In the genomic region with DNA sequence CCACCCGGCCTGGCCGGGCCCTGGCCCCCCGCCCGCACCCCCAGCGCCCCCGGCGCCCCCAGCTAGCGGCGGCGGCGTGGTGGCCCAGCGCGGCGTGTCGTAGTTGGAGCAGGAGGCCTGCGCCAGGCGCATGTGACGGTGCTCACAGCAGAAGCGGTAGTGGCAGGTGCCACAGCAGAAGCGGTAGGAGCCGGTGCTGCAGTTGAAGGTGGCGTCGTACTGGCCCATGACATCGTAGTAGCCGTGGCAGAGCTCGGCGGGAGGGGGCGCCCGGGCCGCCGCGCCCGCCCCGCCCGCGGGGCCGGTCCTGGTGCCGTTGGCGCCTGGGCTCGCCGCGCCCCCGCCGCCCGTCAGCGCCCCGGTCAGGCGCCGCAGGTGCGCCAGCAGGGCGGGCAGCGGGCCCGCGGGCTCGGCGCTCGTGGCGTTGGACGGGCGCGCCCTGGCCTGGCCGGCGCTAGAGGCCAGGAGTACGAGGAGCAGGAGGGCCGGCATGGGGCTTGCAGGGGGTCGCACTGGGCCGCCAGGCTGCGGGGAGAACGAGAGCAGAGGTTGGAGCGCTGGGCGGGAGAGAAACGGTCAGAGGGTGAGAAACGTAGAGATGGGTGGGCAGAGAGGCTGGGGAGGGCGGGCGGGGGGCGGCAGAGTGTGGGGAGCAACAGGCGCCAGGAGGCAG, we compare ENCODE assay signal across 1 cellular context.
TF ChIP-seq lines count a peak whose summit lies in the region.

No MANE protein-coding gene starts in this region.

TF ChIP-seq in HCT116, 20 proteins besides CTCF, POLR2A, EP300 and RAD21 (continued from another document):
- TF ChIP-seq, protein P1, sequence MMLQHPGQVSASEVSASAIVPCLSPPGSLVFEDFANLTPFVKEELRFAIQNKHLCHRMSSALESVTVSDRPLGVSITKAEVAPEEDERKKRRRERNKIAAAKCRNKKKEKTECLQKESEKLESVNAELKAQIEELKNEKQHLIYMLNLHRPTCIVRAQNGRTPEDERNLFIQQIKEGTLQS (IDR thresholded peaks at IDR 0.05): no peak
- TF ChIP-seq YY1 (IDR thresholded peaks at IDR 0.05; ENCODE audit: extremely low read depth, insufficient replicate concordance, low read depth, low read length) (no peak), ZNF274 (IDR thresholded peaks at IDR 0.05; ENCODE audit: low read depth, low read length) (no peak), TCF7L2 (IDR thresholded peaks at IDR 0.05; ENCODE audit: borderline replicate concordance, extremely low read depth, insufficient read depth, insufficient read length) (no peak)
